Comparison of ENCODE assay signal across 1 cellular context in genomic region chr1:153342178-153342577, GRCh38.
TF ChIP-seq lines count a peak whose summit lies in the region.

No MANE protein-coding gene starts in this region.

TF ChIP-seq in K562, 482 proteins besides CTCF, POLR2A, EP300 and RAD21 (continues in another document):
- TF ChIP-seq RB1 (IDR thresholded peaks at IDR 0.05; ENCODE audit: low read depth): no peak
- TF ChIP-seq ZNF785 (CRISPR knock-in tag; IDR thresholded peaks at IDR 0.05): no peak
- no peak for TF ChIP-seq PHF20 (IDR thresholded peaks at IDR 0.05; ENCODE audit: partially characterized antibody)
- TF ChIP-seq MIER1 (IDR thresholded peaks at IDR 0.05; ENCODE audit: low read depth): no peak
- no peak for TF ChIP-seq ZNF77 (CRISPR knock-in tag; IDR thresholded peaks at IDR 0.05)
- no peak for TF ChIP-seq ZBTB12 (CRISPR knock-in tag; IDR thresholded peaks at IDR 0.05)
- TF ChIP-seq IRF1 (CRISPR knock-in tag; IDR thresholded peaks at IDR 0.05; ENCODE audit: borderline replicate concordance): no peak
- TF ChIP-seq ZNF76 (CRISPR knock-in tag; IDR thresholded peaks at IDR 0.05; ENCODE audit: borderline replicate concordance): no peak
- no peak for TF ChIP-seq HDGF (IDR thresholded peaks at IDR 0.05)
- TF ChIP-seq MAX (CRISPR knock-in tag; IDR thresholded peaks at IDR 0.05): no peak
- no peak for TF ChIP-seq TCF7L2 (IDR thresholded peaks at IDR 0.05; ENCODE audit: low read depth, low read length)
- TF ChIP-seq HMG20B (CRISPR knock-in tag; IDR thresholded peaks at IDR 0.05): no peak
- no peak for TF ChIP-seq SREBF2 (CRISPR knock-in tag; IDR thresholded peaks at IDR 0.05)
- TF ChIP-seq CHAMP1 (IDR thresholded peaks at IDR 0.05): no peak
- TF ChIP-seq ZBTB33 (CRISPR knock-in tag; IDR thresholded peaks at IDR 0.05): no peak
- TF ChIP-seq CTCFL (IDR thresholded peaks at IDR 0.05; ENCODE audit: borderline replicate concordance, insufficient read depth, low read depth, low read length, poor library complexity, severe bottlenecking): no peak
- no peak for TF ChIP-seq ZNF778 (CRISPR knock-in tag; IDR thresholded peaks at IDR 0.05)
- no peak for TF ChIP-seq RFX1 (IDR thresholded peaks at IDR 0.05)
- TF ChIP-seq SP2 (IDR thresholded peaks at IDR 0.05; ENCODE audit: extremely low read depth, low read depth, low read length, poor library complexity, severe bottlenecking): no peak
- no peak for TF ChIP-seq FOXA1 (IDR thresholded peaks at IDR 0.05; ENCODE audit: borderline replicate concordance)
- no peak for TF ChIP-seq SREBF1 (IDR thresholded peaks at IDR 0.05; ENCODE audit: borderline replicate concordance, low read depth, low read length)
- TF ChIP-seq TAF15 (IDR thresholded peaks at IDR 0.05; ENCODE audit: low read depth, low read length): no peak
- TF ChIP-seq MTA1 (IDR thresholded peaks at IDR 0.05; ENCODE audit: borderline replicate concordance): peak; percentile 59
- TF ChIP-seq UBTF (IDR thresholded peaks at IDR 0.05; ENCODE audit: borderline replicate concordance in 1 of 2, low read depth in 2 of 2, low read length in 2 of 2): no peak
- TF ChIP-seq MTA2 (IDR thresholded peaks at IDR 0.05; ENCODE audit: low read depth): peak; percentile 81
- TF ChIP-seq SAFB (IDR thresholded peaks at IDR 0.05; ENCODE audit: borderline replicate concordance, low read depth, low read length): no peak
- no peak for TF ChIP-seq ZNF75A (CRISPR knock-in tag; IDR thresholded peaks at IDR 0.05)
- no peak for TF ChIP-seq NELFE (IDR thresholded peaks at IDR 0.05; ENCODE audit: insufficient read depth, insufficient read length)
- TF ChIP-seq ZNF280B (CRISPR knock-in tag; IDR thresholded peaks at IDR 0.05): no peak
- TF ChIP-seq FOXP4 (CRISPR knock-in tag; IDR thresholded peaks at IDR 0.05; ENCODE audit: borderline replicate concordance): no peak
- no peak for TF ChIP-seq CHD4 (IDR thresholded peaks at IDR 0.05; ENCODE audit: insufficient read depth, insufficient replicate concordance, low read depth, low read length, poor library complexity, severe bottlenecking)
- TF ChIP-seq ZNF655 (CRISPR knock-in tag; IDR thresholded peaks at IDR 0.05): no peak
- TF ChIP-seq BCL6 (CRISPR knock-in tag; IDR thresholded peaks at IDR 0.05): no peak; the same call in 1 of the 2 replicates
- no peak for TF ChIP-seq ZNF174 (CRISPR knock-in tag; IDR thresholded peaks at IDR 0.05)
- TF ChIP-seq MED1 (CRISPR knock-in tag; IDR thresholded peaks at IDR 0.05; ENCODE audit: borderline replicate concordance): no peak
- TF ChIP-seq BRCA1 (IDR thresholded peaks at IDR 0.05): no peak
- no peak for TF ChIP-seq BRCA1 (CRISPR knock-in tag; IDR thresholded peaks at IDR 0.05)
- TF ChIP-seq ZBTB8A (IDR thresholded peaks at IDR 0.05; ENCODE audit: partially characterized antibody): no peak
- no peak for TF ChIP-seq ILF3 (IDR thresholded peaks at IDR 0.05; ENCODE audit: borderline replicate concordance)
- TF ChIP-seq EZH2 (IDR thresholded peaks at IDR 0.05; ENCODE audit: borderline replicate concordance, low read depth, low read length): no peak
- peak; percentile 68 for TF ChIP-seq HDAC3 (IDR thresholded peaks at IDR 0.05; ENCODE audit: borderline replicate concordance, partially characterized antibody)
- TF ChIP-seq ZNF347 (CRISPR knock-in tag; IDR thresholded peaks at IDR 0.05; ENCODE audit: low read depth): no peak
- TF ChIP-seq ZNF512 (tag; IDR thresholded peaks at IDR 0.05): no peak
- no peak for TF ChIP-seq ARID3A (IDR thresholded peaks at IDR 0.05; ENCODE audit: borderline replicate concordance, low read depth, low read length)
